Comparison of ENCODE assay signal across 1 cellular context in the genomic region with DNA sequence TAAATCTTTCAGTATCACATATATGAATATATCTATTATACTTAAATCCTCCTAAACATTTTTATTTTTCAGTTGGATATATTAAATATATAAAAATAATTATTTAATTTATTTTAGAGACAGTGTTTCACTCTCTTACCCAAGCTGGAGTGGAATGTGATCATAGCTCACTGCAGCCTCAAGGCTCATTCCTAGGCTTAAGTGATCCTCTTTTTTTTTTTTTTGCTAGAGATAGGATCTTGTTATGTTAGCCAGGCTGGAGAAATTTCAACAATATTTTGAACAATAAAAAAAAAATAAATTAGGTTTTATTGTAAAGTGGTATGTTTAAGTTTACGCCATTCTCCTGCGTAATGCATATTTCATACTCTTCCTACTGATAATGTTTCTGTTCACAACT.
TF ChIP-seq lines count a peak whose summit lies in the region.

No MANE protein-coding gene starts in this region.

TF ChIP-seq in K562, 482 proteins besides CTCF, POLR2A, EP300 and RAD21:
- no peak for TF ChIP-seq KDM4B (IDR thresholded peaks at IDR 0.05; ENCODE audit: borderline replicate concordance in 2 of 2, low read depth in 1 of 2)
- peak; percentile 77 for TF ChIP-seq ZNF384 (IDR thresholded peaks at IDR 0.05; ENCODE audit: low read depth, low read length)
